ENCODE assay signal across 10 cellular contexts in the genomic region with DNA sequence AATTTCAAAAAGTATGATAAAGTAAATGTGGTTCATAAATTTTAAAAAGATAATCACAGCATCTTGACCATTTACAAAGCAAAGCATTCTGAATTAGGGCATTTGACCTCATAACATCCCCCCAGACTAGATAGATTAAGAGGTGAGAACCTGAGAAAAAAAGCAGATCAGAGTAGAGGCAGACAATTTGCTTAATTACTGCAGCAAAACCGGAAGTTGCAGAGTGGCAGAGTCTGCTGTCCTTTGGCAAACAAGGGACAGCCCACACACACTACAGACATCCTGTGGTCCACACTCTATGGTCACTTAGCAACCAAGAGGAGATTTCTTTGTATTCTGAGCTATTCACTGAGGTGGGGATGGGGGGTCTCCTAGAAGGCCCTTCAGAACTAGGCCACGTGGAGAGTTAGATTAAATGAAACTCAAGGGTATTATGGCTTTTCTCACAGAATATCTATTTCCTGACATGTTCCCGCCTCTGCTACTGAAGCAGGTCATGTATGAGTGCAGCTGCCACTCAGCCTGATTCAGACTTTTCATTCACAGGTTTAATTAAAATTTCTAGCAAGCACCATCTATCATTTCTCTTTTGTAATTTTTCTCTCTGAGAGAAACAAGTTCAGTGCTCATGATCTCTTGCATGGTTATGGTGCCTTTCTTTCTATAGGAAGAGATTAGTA. TPM values are rescaled to one million over a fixed set of nuclear protein-coding genes. Genes with fewer than 3 reads are reported as not detected.
DNase-seq lines count a peak whose midpoint lies in the region; ATAC-seq, FAIRE-seq and TF ChIP-seq lines count a peak whose summit lies in the region.
"Had no signal": no experiment of that assay in that cellular context is flagged by ENCODE, and none has a peak within 500 bp of the region (broad histone marks: within the 10 kb centered on the region; RNA-seq: fewer than 3 reads in every experiment).

No MANE protein-coding gene starts in this region.

- no peak for TF ChIP-seq CTCF in kidney (IDR thresholded peaks at IDR 0.05; ENCODE audit: borderline replicate concordance, extremely low read depth, insufficient read depth)

- H3K4me1 Mint-ChIP-seq in activated CD8-positive, alpha-beta memory T cell treated with anti-CD3 and anti-CD28 coated beads, Interleukin-2, amount 10 ng/mL, durations not matched to agents 7 days and 5 days, result peaks cover 3% of the 10 kb centered on the region

- peaks cover 13% of the 10 kb centered on the region for H3K27me3 Mint-ChIP-seq in activated CD8-positive, alpha-beta memory T cell treated with anti-CD3 and anti-CD28 coated beads, Interleukin-2, amount 10 ng/mL, durations not matched to agents 7 days and 5 days

- no peaks in the 10 kb centered on the region for H3K36me3 ChIP-seq in kidney (ENCODE audit: control insufficient read depth in 1 of 2, insufficient read depth in 2 of 2, low read length in 2 of 2)
- H3K36me3 ChIP-seq: BLaER1 had no signal

- no peaks in the 10 kb centered on the region for H3K4me1 ChIP-seq in kidney (ENCODE audit: control insufficient read depth in 1 of 2, insufficient read depth in 1 of 2, low read depth in 1 of 2, low read length in 2 of 2)

- CTCF ChIA-PET in activated CD8-positive, alpha-beta memory T cell treated with anti-CD3 and anti-CD28 coated beads, Interleukin-2, amount 10 ng/mL, durations not matched to agents 7 days and 5 days (lab: Charles Lee), result no interaction called here

- DNase-seq in AML-193 (lab: John Stamatoyannopoulos, UW) (peak; percentile 1 to 2), NCI-H1417 treated with DMSO at 0.1 percent for 48 hours (lab: John Stamatoyannopoulos, UW) (peak; percentile 59), kidney (no peak), NCI-H1930 (lab: John Stamatoyannopoulos, UW) (no peak)
- no peak for DNase-seq in activated CD4-positive, alpha-beta T cell treated with anti-CD3 and anti-CD28 coated beads, Interleukin-2, amount 50 U/mL, for 48 hours
- no peak for DNase-seq in activated CD8-positive, alpha-beta memory T cell treated with anti-CD3 and anti-CD28 coated beads, Interleukin-2, amount 10 ng/mL, durations not matched to agents 7 days and 5 days

- H3K9ac ChIP-seq in kidney (ENCODE audit: low read length in 2 of 2), result no peak overlapping the region
- H3K9ac ChIP-seq: BLaER1 had no signal

- H3K27ac Mint-ChIP-seq in activated CD8-positive, alpha-beta memory T cell treated with anti-CD3 and anti-CD28 coated beads, Interleukin-2, amount 10 ng/mL, durations not matched to agents 7 days and 5 days, result no peak overlapping the region

- no peaks in the 10 kb centered on the region for H3K9me3 ChIP-seq in kidney (ENCODE audit: control insufficient read depth in 1 of 2, low read length in 2 of 2)

- H3K4me3 Mint-ChIP-seq in activated CD8-positive, alpha-beta memory T cell treated with anti-CD3 and anti-CD28 coated beads, Interleukin-2, amount 10 ng/mL, durations not matched to agents 7 days and 5 days, result no peak overlapping the region

- ATAC-seq in GM18907 (IDR thresholded peaks at IDR 0.05; ENCODE audit: unreplicated experiment) (peak; percentile 95), HG02852 (IDR thresholded peaks at IDR 0.05; ENCODE audit: unreplicated experiment) (peak; percentile 77)
- no peak for ATAC-seq in activated CD8-positive, alpha-beta memory T cell treated with anti-CD3 and anti-CD28 coated beads, Interleukin-2, amount 10 ng/mL, durations not matched to agents 7 days and 5 days

- no peak overlapping the region for H3K27ac ChIP-seq in kidney (ENCODE audit: low read depth in 2 of 2, low read length in 2 of 2)
- H3K27ac ChIP-seq: BLaER1, SK-N-MC had no signal

- FAIRE-seq in kidney (lab: Jason Lieb, UNC), result no peak

- H3K9me3 Mint-ChIP-seq in activated CD8-positive, alpha-beta memory T cell treated with anti-CD3 and anti-CD28 coated beads, Interleukin-2, amount 10 ng/mL, durations not matched to agents 7 days and 5 days (ENCODE audit: low read depth), result no peaks in the 10 kb centered on the region

- H3K36me3 Mint-ChIP-seq in activated CD8-positive, alpha-beta memory T cell treated with anti-CD3 and anti-CD28 coated beads, Interleukin-2, amount 10 ng/mL, durations not matched to agents 7 days and 5 days, result no peaks in the 10 kb centered on the region

- intact Hi-C loops in kidney (cut with DNase I), result loop anchor here (10.0 kb wide), 1 partner anchor 446 kb away; a partner anchor contains a TSS

- H3K4me3 ChIP-seq in kidney (ENCODE audit: low read length in 2 of 2), result no peak overlapping the region
- H3K4me3 ChIP-seq: BLaER1, SK-N-MC had no signal

RNA-seq across cellular contexts. Expression of a gene that starts 48.5 kb away (rescaled TPM):
- 42.1 TPM for total RNA-seq in kidney
- 29.7 TPM for polyA plus RNA-seq in kidney (ENCODE audit: insufficient read depth, low read depth, low replicate concordance)
- total RNA-seq in activated CD8-positive, alpha-beta memory T cell treated with anti-CD3 and anti-CD28 coated beads, Interleukin-2, amount 10 ng/mL, durations not matched to agents 7 days and 5 days, result 10 to 100 TPM; 26.1 to 38.4 TPM

Comparison
In these comparisons a context has a peak if more than half of its experiments do, and no peak if none do; other contexts are left out.
1. DNase-seq: peak in AML-193 (2 of 2) and NCI-H1417 treated with DMSO at 0.1 percent for 48 hours (single experiment); none in kidney (single experiment), activated CD4-positive, alpha-beta T cell treated with anti-CD3 and anti-CD28 coated beads, Interleukin-2, amount 50 U/mL, for 48 hours (0 of 2), activated CD8-positive, alpha-beta memory T cell treated with anti-CD3 and anti-CD28 coated beads, Interleukin-2, amount 10 ng/mL, durations not matched to agents 7 days and 5 days (single experiment) and NCI-H1930 (0 of 2).